Comparison of ENCODE assay signal across 8 cellular contexts in the genomic region with DNA sequence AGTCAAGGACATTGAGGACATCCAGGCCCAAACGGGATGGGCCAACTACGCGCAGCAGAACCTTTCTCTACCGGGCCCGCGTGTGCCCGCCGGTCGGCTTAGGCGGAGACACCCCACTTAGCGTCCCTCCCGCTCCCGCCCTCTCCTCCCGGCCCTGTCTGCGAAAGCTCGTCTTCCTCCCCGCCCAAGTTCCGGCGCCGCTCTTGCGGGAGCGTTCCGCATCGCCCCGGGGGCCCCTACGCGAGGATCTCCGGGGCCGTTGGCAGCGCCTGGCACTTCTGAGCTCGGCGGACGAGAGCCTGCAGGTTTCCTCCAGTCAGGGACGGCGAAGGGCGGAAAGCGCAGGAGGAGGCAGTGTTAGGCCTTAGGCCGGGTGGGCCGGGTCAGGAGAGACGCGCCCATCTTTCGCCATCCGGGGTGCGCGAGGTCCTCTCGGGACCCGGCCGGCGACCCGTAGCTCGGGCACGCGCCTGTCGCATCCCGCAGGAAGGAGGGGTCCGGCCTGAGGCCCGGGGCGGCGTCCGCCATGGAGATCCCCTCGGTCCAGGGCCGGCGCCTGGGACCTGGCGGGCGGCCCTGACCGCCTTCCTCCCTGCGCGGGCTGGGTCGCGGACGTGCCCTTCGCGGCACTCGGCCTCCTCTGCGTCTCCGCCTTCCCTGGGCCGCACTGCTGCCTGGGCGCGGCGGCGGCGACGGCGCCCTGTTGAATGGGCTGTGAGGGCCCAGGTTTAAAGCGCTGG. TPM values are rescaled to one million over a fixed set of nuclear protein-coding genes. Genes with fewer than 3 reads are reported as not detected.
DNase-seq lines count a peak whose midpoint lies in the region; ATAC-seq and TF ChIP-seq lines count a peak whose summit lies in the region.

TSS of gene FEM1B (plus strand) at position 141 of the 740 bp plus-strand sequence. CDS start 673 bp downstream, outside the sequence.

- H3K9me3 Mint-ChIP-seq in CD4-positive, CD25-positive, alpha-beta regulatory T cell = no peaks in the 10 kb centered on the region
- no peaks in the 10 kb centered on the region for H3K9me3 Mint-ChIP-seq in activated CD4-positive, alpha-beta memory T cell treated with anti-CD3 and anti-CD28 coated beads for 36 hours

- H3K27me3 Mint-ChIP-seq in CD4-positive, CD25-positive, alpha-beta regulatory T cell = no peaks in the 10 kb centered on the region
- H3K27me3 Mint-ChIP-seq in activated CD4-positive, alpha-beta memory T cell treated with anti-CD3 and anti-CD28 coated beads for 36 hours = no peaks in the 10 kb centered on the region

- peak within 1 kb of the TSS; percentile 93 for H3K27ac ChIP-seq in CD4-positive, CD25-positive, alpha-beta regulatory T cell (ENCODE audit: insufficient read depth, low read length, poor library complexity, severe bottlenecking)
- peak within 1 kb of the TSS; percentile 94 to 97 (median 97) for H3K27ac ChIP-seq in right lobe of liver

- peak within 1 kb of the TSS; percentile 95 to 98 (median 96) for H3K4me3 Mint-ChIP-seq in CD4-positive, CD25-positive, alpha-beta regulatory T cell
- peak within 1 kb of the TSS; percentile 90 for H3K4me3 Mint-ChIP-seq in activated CD4-positive, alpha-beta memory T cell treated with anti-CD3 and anti-CD28 coated beads for 36 hours

- no peaks in the 10 kb centered on the region for H3K9me3 ChIP-seq in CD4-positive, CD25-positive, alpha-beta regulatory T cell (ENCODE audit: control insufficient read depth in 2 of 2, low read length in 2 of 2)
- no peaks in the 10 kb centered on the region for H3K9me3 ChIP-seq in right lobe of liver

- 0% methylated on average over 8 of the region's 85 CpGs for WGBS in right lobe of liver (ENCODE audit: insufficient coverage, low coverage, low lambda C conversion rate, missing lambda C conversion rate)

- no peaks in the 10 kb centered on the region for H3K36me3 ChIP-seq in CD4-positive, CD25-positive, alpha-beta regulatory T cell (ENCODE audit: control insufficient read depth, insufficient read depth, low read length)
- H3K36me3 ChIP-seq in right lobe of liver = no peaks in the 10 kb centered on the region

- peak within 1 kb of the TSS; percentile 91 for H3K4me3 ChIP-seq in CD4-positive, CD25-positive, alpha-beta regulatory T cell (ENCODE audit: low read depth, low read length)
- peak within 1 kb of the TSS; percentile 73 to 96 (median 94) for H3K4me3 ChIP-seq in right lobe of liver

- peak in 1 of 4 donors; percentile 30 for TF ChIP-seq CTCF in right lobe of liver (IDR thresholded peaks at IDR 0.05)

- DNase-seq in CD4-positive, CD25-positive, alpha-beta regulatory T cell = peak; percentile 79 to 96 (median 91)
- DNase-seq in HK-2 (ENCODE audit: unreplicated experiment) = peak; percentile 82
- DNase-seq in NCI-H82 treated with DMSO at 0.1 percent for 48 hours (lab: John Stamatoyannopoulos, UW; ENCODE audit: unreplicated experiment) = peak; percentile 65
- DNase-seq in activated CD4-positive, alpha-beta memory T cell treated with anti-CD3 and anti-CD28 coated beads for 36 hours = peak; percentile 92
- DNase-seq in dermis microvascular lymphatic vessel endothelial cell (ENCODE audit: low read depth in 2 of 2) = peak; percentile 80 to 93
- peak; percentile 93 to 95 (median 93) for DNase-seq in right lobe of liver
- DNase-seq in stimulated activated CD4-positive, alpha-beta T cell treated with anti-CD3 and anti-CD28 coated beads, Interleukin-4, amount 100 ng/mL, for 4 hours = peak; percentile 83 to 85

- intact Hi-C loops in activated CD4-positive, alpha-beta memory T cell treated with anti-CD3 and anti-CD28 coated beads for 36 hours (cut with micrococcal nuclease) = loop anchor here (1.0 to 5.0 kb wide), 5 partner anchors 20 to 540 kb away; partner anchors contain the start of genes CLN6 and PIAS1
- intact Hi-C loops in right lobe of liver (cut with DNase I) = no loop called here

- H3K4me1 Mint-ChIP-seq in CD4-positive, CD25-positive, alpha-beta regulatory T cell = peaks cover 28 to 58% (median 44%) of the 10 kb centered on the region in 4 donors
- H3K4me1 Mint-ChIP-seq in activated CD4-positive, alpha-beta memory T cell treated with anti-CD3 and anti-CD28 coated beads for 36 hours (ENCODE audit: low read depth) = peaks cover 52% of the 10 kb centered on the region

- H3K4me1 ChIP-seq in CD4-positive, CD25-positive, alpha-beta regulatory T cell (ENCODE audit: control insufficient read depth, insufficient read depth, low read length, poor library complexity, severe bottlenecking) = peaks cover 39% of the 10 kb centered on the region
- peaks cover 0 to 66% (median 26%) of the 10 kb centered on the region in 4 donors for H3K4me1 ChIP-seq in right lobe of liver

- CTCF ChIA-PET in activated CD4-positive, alpha-beta memory T cell treated with anti-CD3 and anti-CD28 coated beads for 36 hours (lab: Charles Lee) = interaction anchor here (0.7 to 3.3 kb wide), 9 partner anchors 11 to 317 kb away, joined by 3 to 13 read pairs (median 4); partner anchors contain the start of gene CLN6

- H3K27me3 ChIP-seq in CD4-positive, CD25-positive, alpha-beta regulatory T cell (ENCODE audit: control insufficient read depth, insufficient read depth, low read length) = no peaks in the 10 kb centered on the region
- H3K27me3 ChIP-seq in right lobe of liver = no peaks in the 10 kb centered on the region

- POLR2A ChIA-PET in activated CD4-positive, alpha-beta memory T cell treated with anti-CD3 and anti-CD28 coated beads for 36 hours (lab: Charles Lee) = interaction anchor here (1.2 to 4.4 kb wide), 7 partner anchors 14 to 223 kb away, joined by 4 to 36 read pairs (median 6); partner anchors contain the start of genes CLN6 and PIAS1

- ATAC-seq in CD4-positive, CD25-positive, alpha-beta regulatory T cell (ENCODE audit: low read depth in 2 of 2) = peak; percentile 76 to 77
- ATAC-seq in GM19452 (IDR thresholded peaks at IDR 0.05; ENCODE audit: unreplicated experiment) (peak; percentile 74), right lobe of liver (peak; percentile 87 to 93 (median 88))

- peak; percentile 80 for TF ChIP-seq POLR2A in right lobe of liver (IDR thresholded peaks at IDR 0.05)

- peak within 1 kb of the TSS; percentile 98 for H3K27ac Mint-ChIP-seq in CD4-positive, CD25-positive, alpha-beta regulatory T cell
- peak within 1 kb of the TSS; percentile 97 for H3K27ac Mint-ChIP-seq in activated CD4-positive, alpha-beta memory T cell treated with anti-CD3 and anti-CD28 coated beads for 36 hours

- H3K36me3 Mint-ChIP-seq in CD4-positive, CD25-positive, alpha-beta regulatory T cell = peaks cover 7% of the 10 kb centered on the region
- peaks cover 18% of the 10 kb centered on the region for H3K36me3 Mint-ChIP-seq in activated CD4-positive, alpha-beta memory T cell treated with anti-CD3 and anti-CD28 coated beads for 36 hours

RNA-seq across cellular contexts. Expression of gene FEM1B, which starts in this region (rescaled TPM):
- total RNA-seq in CD4-positive, CD25-positive, alpha-beta regulatory T cell = 55.2 TPM
- 10 to 100 TPM; 15.7 to 27.1 (median 16.9) TPM for polyA plus RNA-seq in CD4-positive, CD25-positive, alpha-beta regulatory T cell
- total RNA-seq in activated CD4-positive, alpha-beta memory T cell treated with anti-CD3 and anti-CD28 coated beads for 36 hours = 10 to 100 TPM; 32.6 to 34.2 TPM
- total RNA-seq in dermis microvascular lymphatic vessel endothelial cell (35.2 and 39.6 TPM in 2 replicates), right lobe of liver (10 to 100 TPM; 17.7 to 28.3 (median 23.1) TPM)

Comparison
In these comparisons a context has a peak if more than half of its experiments do, and no peak if none do; other contexts are left out.
1. Peak in every context shown above with its lines: DNase-seq, ATAC-seq, H3K4me3 ChIP-seq and H3K27ac ChIP-seq.